ENCODE assay signal across 8 cellular contexts in the genomic region with DNA sequence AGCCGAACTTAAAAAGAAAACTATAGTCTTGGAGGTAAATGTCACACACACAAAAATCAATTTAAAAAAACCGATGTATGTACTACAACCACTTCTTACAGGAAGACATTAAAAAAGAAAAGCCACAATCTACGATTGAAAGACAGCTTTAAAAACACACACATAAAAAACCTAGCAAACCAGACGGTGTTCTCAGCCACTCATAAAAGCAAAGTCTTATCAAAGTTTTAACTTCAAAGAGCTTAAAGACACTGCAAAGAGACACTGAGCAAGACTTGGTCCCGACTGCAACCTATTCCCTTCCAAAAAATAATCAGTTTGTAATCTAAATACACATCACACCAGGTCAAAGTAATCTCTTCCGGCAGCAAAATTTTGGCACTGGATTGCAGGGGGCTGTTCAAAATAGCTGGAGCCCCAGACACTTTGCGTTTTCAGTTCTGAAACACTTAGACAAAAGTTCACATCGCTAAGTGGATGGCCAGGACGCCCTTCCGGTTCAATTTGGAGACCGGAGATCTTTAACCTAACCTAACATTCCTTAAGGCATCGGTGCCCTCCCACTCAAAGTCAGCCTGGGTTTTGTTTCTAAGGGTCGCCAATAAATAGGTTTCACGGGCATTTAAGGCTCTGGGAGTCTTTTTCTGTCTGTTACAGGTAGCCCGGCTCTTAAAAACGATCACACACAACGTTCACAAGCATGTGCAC. TPM values are rescaled to one million over a fixed set of nuclear protein-coding genes. Genes with fewer than 3 reads are reported as not detected.
A peak's percentile ranks its signal among the peaks of the same experiment; 100 is the strongest.
DNase-seq lines count a peak whose midpoint lies in the region; ATAC-seq and TF ChIP-seq lines count a peak whose summit lies in the region.

No MANE protein-coding gene starts in this region.

- H4K20me1 ChIP-seq in H9 (ENCODE audit: control insufficient read depth, insufficient read depth, insufficient read length), result no peaks in the 10 kb centered on the region
- peaks cover 68% of the 10 kb centered on the region for H4K20me1 ChIP-seq in smooth muscle cell (ENCODE audit: low read depth)

- H3K4me2 ChIP-seq in H9 (ENCODE audit: insufficient read depth, insufficient read length, low read length), result peak overlapping the region; percentile 59
- peak overlapping the region; percentile 90 for H3K4me2 ChIP-seq in smooth muscle cell

- H4K8ac ChIP-seq in H9 (replicated peaks; ENCODE audit: insufficient read length, low read depth, low read length), result no peak overlapping the region

- no peaks in the 10 kb centered on the region for H3K9me3 Mint-ChIP-seq in H9
- no peaks in the 10 kb centered on the region for H3K9me3 Mint-ChIP-seq in activated CD4-positive, alpha-beta memory T cell treated with anti-CD3 and anti-CD28 coated beads, Interleukin-2, amount 10 ng/mL, durations not matched to agents 7 days and 5 days

- H3K4me3 Mint-ChIP-seq in H9, result peak overlapping the region; percentile 72 to 87
- H3K4me3 Mint-ChIP-seq in activated CD4-positive, alpha-beta memory T cell treated with anti-CD3 and anti-CD28 coated beads, Interleukin-2, amount 10 ng/mL, durations not matched to agents 7 days and 5 days, result peak overlapping the region; percentile 70

- no peak overlapping the region for H2AK5ac ChIP-seq in H9 (ENCODE audit: insufficient read length, low read length)

- H3K27ac Mint-ChIP-seq in H9, result no peak overlapping the region; a peak in 1 of 7 replicates
- peak overlapping the region; percentile 2 for H3K27ac Mint-ChIP-seq in activated CD4-positive, alpha-beta memory T cell treated with anti-CD3 and anti-CD28 coated beads, Interleukin-2, amount 10 ng/mL, durations not matched to agents 7 days and 5 days

- no peak overlapping the region for H2BK20ac ChIP-seq in H9 (ENCODE audit: low read depth, low read length, poor library complexity, severe bottlenecking)

- H3K9ac ChIP-seq in H9 (ENCODE audit: extremely low read depth, insufficient read length, low read length) (no peak overlapping the region), smooth muscle cell (ENCODE audit: low read depth) (no peak overlapping the region)

- H2BK12ac ChIP-seq in H9 (ENCODE audit: insufficient read length, low read depth, low read length), result no peak overlapping the region

- POLR2A ChIA-PET in activated CD4-positive, alpha-beta memory T cell treated with anti-CD3 and anti-CD28 coated beads, Interleukin-2, amount 10 ng/mL, durations not matched to agents 7 days and 5 days (lab: Charles Lee), result interaction anchor here (0.7 kb wide), 1 partner anchor 107 kb away, joined by 3 read pairs; the partner anchor contains the start of gene FBXO31

- H3K36me3 ChIP-seq in smooth muscle cell (ENCODE audit: low read depth), result no peaks in the 10 kb centered on the region
- no peaks in the 10 kb centered on the region for H3K36me3 ChIP-seq in mucosa of descending colon (ENCODE audit: low read depth)

- no peaks in the 10 kb centered on the region for H3K27me3 ChIP-seq in H9 (ENCODE audit: insufficient read depth, low read length)
- no peaks in the 10 kb centered on the region for H3K27me3 ChIP-seq in right cardiac atrium (ENCODE audit: control insufficient read depth, insufficient read depth)
- H3K27me3 ChIP-seq in smooth muscle cell (ENCODE audit: low read depth), result no peaks in the 10 kb centered on the region

- peaks cover 14% of the 10 kb centered on the region; the same call in 1 of the 2 replicates for H3K79me2 ChIP-seq in H9 (ENCODE audit: insufficient read depth, low read length)
- peaks cover 63% of the 10 kb centered on the region for H3K79me2 ChIP-seq in smooth muscle cell (ENCODE audit: low read depth)

- H3K23me2 ChIP-seq in H9 (ENCODE audit: insufficient read length, low read depth, low read length, poor library complexity, severe bottlenecking), result peaks cover 5% of the 10 kb centered on the region

- TF ChIP-seq CTCF in H9 (conservative IDR thresholded peaks at IDR 0.05) (no peak), smooth muscle cell (IDR thresholded peaks at IDR 0.05; ENCODE audit: borderline replicate concordance, insufficient read depth, poor library complexity, severe bottlenecking) (no peak), mucosa of descending colon (IDR thresholded peaks at IDR 0.05) (no peak), GM13977 (IDR thresholded peaks at IDR 0.05; ENCODE audit: extremely low read depth, insufficient read depth, missing control alignments) (no peak)

- H3K79me1 ChIP-seq in H9 (ENCODE audit: insufficient read depth, low read depth, low read length, poor library complexity, severe bottlenecking), result no peaks in the 10 kb centered on the region

- in situ Hi-C loops in GM13977 (cut with MboI; ENCODE audit: low pct_unique_long_range_greater_than_20kb, low sequenced_read_pairs, unreplicated experiment), result no loop called here

- H3K36me3 Mint-ChIP-seq in H9 (ENCODE audit: insufficient read depth in 1 of 3, low read depth in 3 of 3), result peaks cover 3 to 9% (median 4%) of the 10 kb centered on the region in 3 experiments; a peak in 6 of 7 replicates
- H3K36me3 Mint-ChIP-seq in activated CD4-positive, alpha-beta memory T cell treated with anti-CD3 and anti-CD28 coated beads, Interleukin-2, amount 10 ng/mL, durations not matched to agents 7 days and 5 days (ENCODE audit: low read depth), result no peaks in the 10 kb centered on the region

- no peaks in the 10 kb centered on the region for H3F3A ChIP-seq in smooth muscle cell (ENCODE audit: low read depth)

- H3K4me3 ChIP-seq in right cardiac atrium (ENCODE audit: low read length) (peak overlapping the region; percentile 99), smooth muscle cell (peak overlapping the region; percentile 53), mucosa of descending colon (no peak overlapping the region)

- H2BK120ac ChIP-seq in H9 (ENCODE audit: low read depth, low read length, poor library complexity, severe bottlenecking), result no peak overlapping the region

- no peak overlapping the region for H3K56ac ChIP-seq in H9 (ENCODE audit: insufficient read length, low read depth, low read length)

- H3K4me1 ChIP-seq in H9 (ENCODE audit: insufficient read depth, low read length), result no peaks in the 10 kb centered on the region; the same call in 1 of the 2 replicates
- H3K4me1 ChIP-seq in right cardiac atrium (ENCODE audit: control insufficient read depth, insufficient read depth, low read length), result peaks cover 8% of the 10 kb centered on the region
- peaks cover 30% of the 10 kb centered on the region for H3K4me1 ChIP-seq in smooth muscle cell (ENCODE audit: low read depth)
- peaks cover 31% of the 10 kb centered on the region for H3K4me1 ChIP-seq in mucosa of descending colon (ENCODE audit: low read depth)

- CTCF ChIA-PET in activated CD4-positive, alpha-beta memory T cell treated with anti-CD3 and anti-CD28 coated beads, Interleukin-2, amount 10 ng/mL, durations not matched to agents 7 days and 5 days (lab: Charles Lee), result interaction anchor here (1.0 kb wide), 1 partner anchor 96 kb away, joined by 3 read pairs; no protein-coding TSS in a partner anchor

- no peak overlapping the region for H2BK15ac ChIP-seq in H9 (ENCODE audit: low read depth, low read length)

- H3K9me3 ChIP-seq in H9 (ENCODE audit: control insufficient read depth, low read depth, low read length) (no peaks in the 10 kb centered on the region), right cardiac atrium (ENCODE audit: control insufficient read depth, low read length) (no peaks in the 10 kb centered on the region), smooth muscle cell (replicated peaks; ENCODE audit: low read depth) (no peaks in the 10 kb centered on the region), mucosa of descending colon (no peaks in the 10 kb centered on the region)

- H3K27me3 Mint-ChIP-seq in H9 (ENCODE audit: low read depth), result no peaks in the 10 kb centered on the region
- H3K27me3 Mint-ChIP-seq in activated CD4-positive, alpha-beta memory T cell treated with anti-CD3 and anti-CD28 coated beads, Interleukin-2, amount 10 ng/mL, durations not matched to agents 7 days and 5 days, result peaks cover 39% of the 10 kb centered on the region

- H3T11ph ChIP-seq in H9 (ENCODE audit: low read length), result no peak overlapping the region

- H3K18ac ChIP-seq in H9 (ENCODE audit: insufficient read length, low read depth, low read length), result no peak overlapping the region

- H2AFZ ChIP-seq in H9 (ENCODE audit: low read length) (no peak overlapping the region), smooth muscle cell (ENCODE audit: low read depth) (no peak overlapping the region)

- H3K4me1 Mint-ChIP-seq in H9, result peaks cover 29 to 45% of the 10 kb centered on the region in 2 experiments
- peaks cover 55% of the 10 kb centered on the region for H3K4me1 Mint-ChIP-seq in activated CD4-positive, alpha-beta memory T cell treated with anti-CD3 and anti-CD28 coated beads, Interleukin-2, amount 10 ng/mL, durations not matched to agents 7 days and 5 days

- H3K14ac ChIP-seq in H9 (ENCODE audit: insufficient read depth, low read length), result no peak overlapping the region

- no peak for DNase-seq in H9
- no peak for DNase-seq in activated CD4-positive, alpha-beta memory T cell treated with anti-CD3 and anti-CD28 coated beads, Interleukin-2, amount 10 ng/mL, durations not matched to agents 7 days and 5 days
- no peak for DNase-seq in right cardiac atrium
- no peak for DNase-seq in smooth muscle cell (lab: John Stamatoyannopoulos, UW; ENCODE audit: unreplicated experiment)
- no peak for DNase-seq in GM19240 (ENCODE audit: insufficient read length, low spot score)
- no peak for DNase-seq in mucosa of descending colon
- no peak for DNase-seq in GM13977 (ENCODE audit: low spot score)

- H4K91ac ChIP-seq in H9 (ENCODE audit: insufficient read length, low read depth, low read length), result no peak overlapping the region

- H4K5ac ChIP-seq in H9 (ENCODE audit: insufficient read length, low read depth, low read length), result no peak overlapping the region

- H3K27ac ChIP-seq in H9 (ENCODE audit: insufficient read length, low read depth, low read length) (no peak overlapping the region), right cardiac atrium (ENCODE audit: low read length) (peak overlapping the region; percentile 38), smooth muscle cell (ENCODE audit: low read depth) (no peak overlapping the region)

- ATAC-seq in right cardiac atrium, result no peak
- ATAC-seq in mucosa of descending colon, result no peak
- no peak for ATAC-seq in HG02852 (IDR thresholded peaks at IDR 0.05; ENCODE audit: unreplicated experiment)

- H3K4ac ChIP-seq in H9 (ENCODE audit: low read depth, low read length), result no peak overlapping the region

- H2BK5ac ChIP-seq in H9 (ENCODE audit: insufficient read length, low read length), result no peak overlapping the region

- intact Hi-C loops in right cardiac atrium (cut with DNase I) (no loop called here), mucosa of descending colon (cut with DNase I, micrococcal nuclease) (no loop called here)

- WGBS in H9 (ENCODE audit: extremely low coverage, insufficient read length, low lambda C conversion rate), result no CpG with 5 or more reads among the region's 17 CpGs
- WGBS in right cardiac atrium, result 12% methylated on average over 17 of the region's 17 CpGs
- WGBS in smooth muscle cell (ENCODE audit: low lambda C conversion rate), result 45% methylated on average over 17 of the region's 17 CpGs

- H3K23ac ChIP-seq in H9 (ENCODE audit: insufficient read length, low read depth, low read length), result no peak overlapping the region

RNA-seq across cellular contexts. Expression of gene ZCCHC14, which starts 2.6 kb away (rescaled TPM):
- 27.6 and 27.7 TPM in 2 replicates for total RNA-seq in H9 (2021)
- 1 to 10 TPM; 4.2 to 5.0 TPM for total RNA-seq in activated CD4-positive, alpha-beta memory T cell treated with anti-CD3 and anti-CD28 coated beads, Interleukin-2, amount 10 ng/mL, durations not matched to agents 7 days and 5 days
- total RNA-seq in right cardiac atrium, result 10 to 100 TPM; 21.9 to 29.4 (median 23.0) TPM
- 11.1 TPM for polyA plus RNA-seq in right cardiac atrium
- total RNA-seq in smooth muscle cell, result 8.3 and 8.5 TPM in 2 replicates
- polyA plus RNA-seq in smooth muscle cell, result 4.6 and 4.8 TPM in 2 replicates
- total RNA-seq in mucosa of descending colon, result 10 to 100 TPM; 30.3 to 36.4 (median 32.3) TPM
